Comparison of ENCODE assay signal across 7 cellular contexts in genomic region chr11:65556470-65557279, GRCh38. TPM values are rescaled to one million over a fixed set of nuclear protein-coding genes. Genes with fewer than 3 reads are reported as not detected.
DNase-seq lines count a peak whose midpoint lies in the region; ATAC-seq and TF ChIP-seq lines count a peak whose summit lies in the region.

No MANE protein-coding gene starts in this region.

- H3K4me3 ChIP-seq in HUES64 (ENCODE audit: low read length) (0 out of 2 replicates have a peak overlapping the region, but pooled peaks have one; percentile 48), stomach (peak overlapping the region; percentile 64 to 73 (median 68))

- WGBS in HUES64 = 86% methylated on average over 12 of the region's 12 CpGs
- 64 to 83% (median 78%) methylated on average over 7 to 12 of the region's 12 CpGs for WGBS in stomach, 5 donors

- H3K27me3 ChIP-seq in HUES64 (ENCODE audit: insufficient read depth, low read length) (peaks cover 34% of the 10 kb centered on the region), stomach (peaks cover 0 to 8% (median 0%) of the 10 kb centered on the region in 3 donors)

- no peak for ATAC-seq in activated naive CD8-positive, alpha-beta T cell treated with anti-CD3 and anti-CD28 coated beads, Interleukin-2, amount 10 ng/mL, durations not matched to agents 7 days and 5 days (ENCODE audit: low read depth)
- no peak for ATAC-seq in GM19035 (IDR thresholded peaks at IDR 0.05; ENCODE audit: unreplicated experiment)

- intact Hi-C loops in stomach (cut with DNase I; ENCODE audit: low total_unique reads) = no loop called here

- H3K4me3 Mint-ChIP-seq in activated naive CD8-positive, alpha-beta T cell treated with anti-CD3 and anti-CD28 coated beads, Interleukin-2, amount 10 ng/mL, durations not matched to agents 7 days and 5 days = peak overlapping the region; percentile 86
- peak overlapping the region; percentile 83 to 87 (median 85) for H3K4me3 Mint-ChIP-seq in immature natural killer cell

- peaks cover 51% of the 10 kb centered on the region for H3K4me1 Mint-ChIP-seq in activated naive CD8-positive, alpha-beta T cell treated with anti-CD3 and anti-CD28 coated beads, Interleukin-2, amount 10 ng/mL, durations not matched to agents 7 days and 5 days
- peaks cover 46 to 53% of the 10 kb centered on the region in 2 donors for H3K4me1 Mint-ChIP-seq in immature natural killer cell

- H3K36me3 Mint-ChIP-seq in activated naive CD8-positive, alpha-beta T cell treated with anti-CD3 and anti-CD28 coated beads, Interleukin-2, amount 10 ng/mL, durations not matched to agents 7 days and 5 days = peaks cover 3% of the 10 kb centered on the region
- H3K36me3 Mint-ChIP-seq in immature natural killer cell = peaks cover 3 to 8% (median 7%) of the 10 kb centered on the region in 3 donors

- no peaks in the 10 kb centered on the region for H3K9me3 Mint-ChIP-seq in activated naive CD8-positive, alpha-beta T cell treated with anti-CD3 and anti-CD28 coated beads, Interleukin-2, amount 10 ng/mL, durations not matched to agents 7 days and 5 days
- H3K9me3 Mint-ChIP-seq in immature natural killer cell = no peaks in the 10 kb centered on the region

- no peak overlapping the region for H3K9ac ChIP-seq in HUES64 (ENCODE audit: low read depth, low read length)

- peak overlapping the region; percentile 87 for H3K27ac Mint-ChIP-seq in activated naive CD8-positive, alpha-beta T cell treated with anti-CD3 and anti-CD28 coated beads, Interleukin-2, amount 10 ng/mL, durations not matched to agents 7 days and 5 days
- peak overlapping the region; percentile 82 to 96 (median 92) for H3K27ac Mint-ChIP-seq in immature natural killer cell

- H3K27ac ChIP-seq in HUES64 (ENCODE audit: low read depth, low read length) (no peak overlapping the region), stomach (peak overlapping the region; percentile 88 to 96 (median 94))

- DNase-seq in activated naive CD8-positive, alpha-beta T cell treated with anti-CD3 and anti-CD28 coated beads, Interleukin-2, amount 10 ng/mL, durations not matched to agents 7 days and 5 days = peak; percentile 37
- DNase-seq in immature natural killer cell (no peak), stomach (no peak), NCI-H524 (lab: John Stamatoyannopoulos, UW) (no peak), LoVo (ENCODE audit: low spot score) (no peak)

- no peak for TF ChIP-seq POLR2A in stomach (IDR thresholded peaks at IDR 0.05)

- no peaks in the 10 kb centered on the region for H3K27me3 Mint-ChIP-seq in activated naive CD8-positive, alpha-beta T cell treated with anti-CD3 and anti-CD28 coated beads, Interleukin-2, amount 10 ng/mL, durations not matched to agents 7 days and 5 days
- H3K27me3 Mint-ChIP-seq in immature natural killer cell (ENCODE audit: low read depth in 3 of 3) = peaks cover 2 to 4% (median 2%) of the 10 kb centered on the region in 3 donors

- TF ChIP-seq CTCF in stomach (IDR thresholded peaks at IDR 0.05) = no peak

- TF ChIP-seq EP300 in stomach (IDR thresholded peaks at IDR 0.05) = no peak

- POLR2A ChIA-PET in activated naive CD8-positive, alpha-beta T cell treated with anti-CD3 and anti-CD28 coated beads, Interleukin-2, amount 10 ng/mL, durations not matched to agents 7 days and 5 days (lab: Charles Lee) = interaction anchor here (0.6 to 3.5 kb wide), 9 partner anchors 9 to 104 kb away, joined by 3 to 38 read pairs (median 3); partner anchors contain the start of genes FAM89B, PCNX3, SIPA1 and ZNRD2

- H3K4me1 ChIP-seq in HUES64 (ENCODE audit: insufficient read depth, low read length) (peaks cover 26% of the 10 kb centered on the region), stomach (peaks cover 48 to 90% (median 80%) of the 10 kb centered on the region in 4 donors)

- H3K9me3 ChIP-seq in HUES64 (ENCODE audit: insufficient read depth, low read depth, low read length) (no peaks in the 10 kb centered on the region), stomach (no peaks in the 10 kb centered on the region)

- no peaks in the 10 kb centered on the region for H3K36me3 ChIP-seq in HUES64 (ENCODE audit: insufficient read depth, low read length)
- peaks cover 0 to 20% (median 13%) of the 10 kb centered on the region in 4 donors for H3K36me3 ChIP-seq in stomach

RNA-seq across cellular contexts. Expression of gene LTBP3, which starts 1.5 kb away (rescaled TPM):
- 5.0 TPM for polyA plus RNA-seq in HUES64 (2013, experiment 1 of 2)
- 7.1 TPM for polyA plus RNA-seq in HUES64 (2013, experiment 2 of 2)
- 100 to 1,000 TPM; 116 to 119 TPM for total RNA-seq in activated naive CD8-positive, alpha-beta T cell treated with anti-CD3 and anti-CD28 coated beads, Interleukin-2, amount 10 ng/mL, durations not matched to agents 7 days and 5 days
- polyA plus RNA-seq in immature natural killer cell = 10 to 100 TPM in 2 of 3 donors, 1 to 10 TPM in 1; 3.3 to 21.0 (median 14.5) TPM
- 100 to 1,000 TPM in 4 of 5 donors, 10 to 100 TPM in 1; 35.1 to 452 (median 117) TPM for total RNA-seq in stomach
- polyA plus RNA-seq in stomach = 10 to 100 TPM; 26.9 to 58.2 (median 28.7) TPM

RNA-seq across cellular contexts. Expression of gene ZNRD2, which starts 13.6 kb away (rescaled TPM):
- polyA plus RNA-seq in HUES64 (2013, experiment 1 of 2) = 58.0 TPM
- 49.1 TPM for polyA plus RNA-seq in HUES64 (2013, experiment 2 of 2)
- total RNA-seq in activated naive CD8-positive, alpha-beta T cell treated with anti-CD3 and anti-CD28 coated beads, Interleukin-2, amount 10 ng/mL, durations not matched to agents 7 days and 5 days = 10 to 100 TPM; 27.2 to 30.0 TPM
- polyA plus RNA-seq in immature natural killer cell (100 to 1,000 TPM in 2 of 3 donors, 10 to 100 TPM in 1; 100.0 to 138 (median 117) TPM), stomach (10 to 100 TPM; 49.6 to 56.6 (median 51.8) TPM)
- 10 to 100 TPM; 17.7 to 99.1 (median 51.9) TPM for total RNA-seq in stomach

RNA-seq across cellular contexts. Expression of gene FAM89B, which starts 15.7 kb away (rescaled TPM):
- 20.7 TPM for polyA plus RNA-seq in HUES64 (2013, experiment 1 of 2)
- polyA plus RNA-seq in HUES64 (2013, experiment 2 of 2) = 24.2 TPM
- total RNA-seq in activated naive CD8-positive, alpha-beta T cell treated with anti-CD3 and anti-CD28 coated beads, Interleukin-2, amount 10 ng/mL, durations not matched to agents 7 days and 5 days = 10 to 100 TPM; 40.9 to 44.1 TPM
- 100 to 1,000 TPM in 2 of 3 donors, 10 to 100 TPM in 1; 98.6 to 173 (median 158) TPM for polyA plus RNA-seq in immature natural killer cell
- total RNA-seq in stomach = 10 to 100 TPM in 4 of 5 donors, 1 to 10 TPM in 1; 3.9 to 57.8 (median 48.1) TPM
- polyA plus RNA-seq in stomach = 10 to 100 TPM; 63.4 to 68.2 (median 65.1) TPM

RNA-seq across cellular contexts. Expression of gene EHBP1L1, which starts 19.2 kb away (rescaled TPM):
- polyA plus RNA-seq in HUES64 (2013, experiment 1 of 2) = 2.9 TPM
- polyA plus RNA-seq in HUES64 (2013, experiment 2 of 2) = 4.2 TPM
- total RNA-seq in activated naive CD8-positive, alpha-beta T cell treated with anti-CD3 and anti-CD28 coated beads, Interleukin-2, amount 10 ng/mL, durations not matched to agents 7 days and 5 days = 100 to 1,000 TPM; 118 to 120 TPM
- polyA plus RNA-seq in immature natural killer cell (10 to 100 TPM; 14.8 to 19.3 (median 17.7) TPM), stomach (10 to 100 TPM; 28.0 to 67.6 (median 49.2) TPM)
- total RNA-seq in stomach = 100 to 1,000 TPM in 4 of 5 donors, 10 to 100 TPM in 1; 43.0 to 200 (median 126) TPM

RNA-seq across cellular contexts. Expression of gene SCYL1, which starts 31.8 kb away (rescaled TPM):
- 39.3 TPM for polyA plus RNA-seq in HUES64 (2013, experiment 1 of 2)
- polyA plus RNA-seq in HUES64 (2013, experiment 2 of 2) = 42.5 TPM
- total RNA-seq in activated naive CD8-positive, alpha-beta T cell treated with anti-CD3 and anti-CD28 coated beads, Interleukin-2, amount 10 ng/mL, durations not matched to agents 7 days and 5 days = 10 to 100 TPM; 74.2 to 74.9 TPM
- polyA plus RNA-seq in immature natural killer cell (10 to 100 TPM; 17.8 to 52.5 (median 23.3) TPM), stomach (10 to 100 TPM; 65.8 to 94.8 (median 86.1) TPM)
- 10 to 100 TPM in 4 of 5 donors, 1 to 10 TPM in 1; 3.5 to 89.0 (median 65.2) TPM for total RNA-seq in stomach
